ENCODE assay signal across 12 cellular contexts in the genomic region with DNA sequence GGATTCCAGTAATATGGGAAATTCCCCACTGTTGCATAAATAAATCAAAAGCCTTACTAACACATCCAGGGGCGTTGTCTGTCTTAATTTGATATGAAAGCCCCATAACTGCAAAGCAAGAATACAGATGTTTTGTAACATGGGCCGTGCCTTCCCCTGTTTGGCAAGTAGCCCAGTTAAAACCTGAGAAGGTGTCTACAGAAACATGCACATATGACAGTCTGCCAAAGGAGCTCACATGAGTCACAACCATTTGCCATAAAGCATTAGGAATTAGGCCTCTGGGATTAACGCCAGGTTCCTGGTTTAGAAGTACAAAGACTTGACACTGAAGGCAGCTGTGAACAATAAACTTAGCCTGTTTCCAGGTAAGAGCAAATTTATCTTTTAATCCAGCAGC. TPM values are rescaled to one million over a fixed set of nuclear protein-coding genes. Genes with fewer than 3 reads are reported as not detected.
DNase-seq lines count a peak whose midpoint lies in the region; ATAC-seq, FAIRE-seq and TF ChIP-seq lines count a peak whose summit lies in the region.
"Had no signal": no experiment of that assay in that cellular context is flagged by ENCODE, and none has a peak within 500 bp of the region (broad histone marks: within the 10 kb centered on the region; RNA-seq: fewer than 3 reads in every experiment).

No MANE protein-coding gene starts in this region.

- H3K27me3 Mint-ChIP-seq in astrocyte (ENCODE audit: low read depth, unreplicated experiment): no peaks in the 10 kb centered on the region
- peaks cover 4 to 12% (median 12%) of the 10 kb centered on the region in 3 donors for H3K27me3 Mint-ChIP-seq in immature natural killer cell (ENCODE audit: low read depth in 3 of 3)
- peaks cover 18 to 24% of the 10 kb centered on the region in 2 donors for H3K27me3 Mint-ChIP-seq in stimulated activated naive B cell treated with anti-CD40 and anti-IgM and Interleukin-4, amounts not matched to agents 10 μg/mL and 1 μg/mL and 100 μg/mL, for 72 hours

- H3K36me3 Mint-ChIP-seq in astrocyte (ENCODE audit: low read depth, unreplicated experiment) (peaks cover 2% of the 10 kb centered on the region), immature natural killer cell (peaks cover 0 to 4% (median 0%) of the 10 kb centered on the region in 3 donors)
- H3K36me3 Mint-ChIP-seq in stimulated activated naive B cell treated with anti-CD40 and anti-IgM and Interleukin-4, amounts not matched to agents 10 μg/mL and 1 μg/mL and 100 μg/mL, for 72 hours: peaks cover 0 to 1% of the 10 kb centered on the region in 2 donors

- H4K20me1 ChIP-seq in astrocyte (ENCODE audit: insufficient read depth, low read length): no peaks in the 10 kb centered on the region

- H3K36me3 ChIP-seq in astrocyte (ENCODE audit: insufficient read depth, low read length): no peaks in the 10 kb centered on the region
- H3K36me3 ChIP-seq: heart left ventricle had no signal

- H3K4me1 ChIP-seq in astrocyte (ENCODE audit: insufficient read depth, low read length): no peaks in the 10 kb centered on the region

- no peak for ATAC-seq in HG03108 (IDR thresholded peaks at IDR 0.05; ENCODE audit: unreplicated experiment)
- ATAC-seq in stimulated activated naive B cell treated with anti-CD40 and anti-IgM and Interleukin-4, amounts not matched to agents 10 μg/mL and 1 μg/mL and 100 μg/mL, for 72 hours (replicated peaks): no peak
- ATAC-seq: heart left ventricle, WTC11 had no signal

- FAIRE-seq in astrocyte (lab: Jason Lieb, UNC): no peak

- H3K9me3 ChIP-seq in astrocyte (ENCODE audit: insufficient read depth, low read depth, low read length): peaks cover 4% of the 10 kb centered on the region

- no peak for TF ChIP-seq CTCF in astrocyte (IDR thresholded peaks at IDR 0.05; ENCODE audit: insufficient read depth, low read depth, low read length)

- no peaks in the 10 kb centered on the region for H3K79me2 ChIP-seq in astrocyte (ENCODE audit: insufficient read depth, low read length)

- no peak overlapping the region for H3K4me2 ChIP-seq in astrocyte (ENCODE audit: low read length)

- no peak overlapping the region for H3K27ac ChIP-seq in astrocyte (ENCODE audit: low read depth, low read length)
- H3K27ac ChIP-seq: heart left ventricle had no signal

- no peak overlapping the region for H3K27ac Mint-ChIP-seq in astrocyte (ENCODE audit: unreplicated experiment)
- no peak overlapping the region for H3K27ac Mint-ChIP-seq in immature natural killer cell
- no peak overlapping the region for H3K27ac Mint-ChIP-seq in stimulated activated naive B cell treated with anti-CD40 and anti-IgM and Interleukin-4, amounts not matched to agents 10 μg/mL and 1 μg/mL and 100 μg/mL, for 72 hours
- H3K27ac Mint-ChIP-seq: activated naive CD4-positive, alpha-beta T cell treated with anti-CD3 and anti-CD28 coated beads, Interleukin-2, amount 50 U/mL, for 24 hours; WTC11 had no signal

- H3K4me1 Mint-ChIP-seq in astrocyte (ENCODE audit: low read depth, unreplicated experiment) (peaks cover 3% of the 10 kb centered on the region), immature natural killer cell (no peaks in the 10 kb centered on the region)
- no peaks in the 10 kb centered on the region for H3K4me1 Mint-ChIP-seq in stimulated activated naive B cell treated with anti-CD40 and anti-IgM and Interleukin-4, amounts not matched to agents 10 μg/mL and 1 μg/mL and 100 μg/mL, for 72 hours
- H3K4me1 Mint-ChIP-seq: activated naive CD4-positive, alpha-beta T cell treated with anti-CD3 and anti-CD28 coated beads, Interleukin-2, amount 50 U/mL, for 24 hours had no signal

- no peaks in the 10 kb centered on the region for H3K27me3 ChIP-seq in astrocyte (ENCODE audit: insufficient read depth, low read length)
- H3K27me3 ChIP-seq: heart left ventricle had no signal

- no peak overlapping the region for H2AFZ ChIP-seq in astrocyte (ENCODE audit: low read depth, low read length)

- H3K9me3 Mint-ChIP-seq in astrocyte (ENCODE audit: unreplicated experiment) (peaks cover 8% of the 10 kb centered on the region), immature natural killer cell (peaks cover 0 to 21% (median 12%) of the 10 kb centered on the region in 6 donors)
- H3K9me3 Mint-ChIP-seq in stimulated activated naive B cell treated with anti-CD40 and anti-IgM and Interleukin-4, amounts not matched to agents 10 μg/mL and 1 μg/mL and 100 μg/mL, for 72 hours: peaks cover 12 to 16% of the 10 kb centered on the region in 2 donors

- H3K9ac ChIP-seq in astrocyte (ENCODE audit: low read length): no peak overlapping the region

- no peak overlapping the region for H3K4me3 ChIP-seq in astrocyte (ENCODE audit: insufficient read depth, low read depth, low read length)
- H3K4me3 ChIP-seq: heart left ventricle had no signal

- DNase-seq in DMS153 (lab: John Stamatoyannopoulos, UW) (peak; percentile 42), NCI-H2029 treated with DMSO at 0.1 percent for 48 hours (lab: John Stamatoyannopoulos, UW) (peak; percentile 84), astrocyte (ENCODE audit: low read depth) (peak; percentile 96), kidney glomerular epithelial cell (lab: John Stamatoyannopoulos, UW) (peak; percentile 18), immature natural killer cell (no peak)
- DNase-seq in stimulated activated naive B cell treated with anti-CD40 and anti-IgM and Interleukin-4, amounts not matched to agents 10 μg/mL and 1 μg/mL and 100 μg/mL, for 72 hours: no peak
- no peak for DNase-seq in activated CD4-positive, alpha-beta T cell treated with anti-CD3 and anti-CD28 coated beads for 1 hour
- DNase-seq: NCI-H524 treated with DMSO at 0.1 percent for 48 hours had no signal

- H3K4me3 Mint-ChIP-seq in astrocyte (ENCODE audit: unreplicated experiment) (no peak overlapping the region), immature natural killer cell (no peak overlapping the region)
- no peak overlapping the region for H3K4me3 Mint-ChIP-seq in stimulated activated naive B cell treated with anti-CD40 and anti-IgM and Interleukin-4, amounts not matched to agents 10 μg/mL and 1 μg/mL and 100 μg/mL, for 72 hours
- H3K4me3 Mint-ChIP-seq: activated naive CD4-positive, alpha-beta T cell treated with anti-CD3 and anti-CD28 coated beads, Interleukin-2, amount 50 U/mL, for 24 hours; WTC11 had no signal

RNA-seq across cellular contexts. Expression of a gene that starts 43.1 kb away (rescaled TPM):
- 0.45 and 0.62 TPM in 2 replicates for total RNA-seq in astrocyte
- not detected for polyA plus RNA-seq in immature natural killer cell

RNA-seq across cellular contexts. Expression of a gene that starts 52.0 kb away (rescaled TPM):
- 11.1 and 12.7 TPM in 2 replicates for total RNA-seq in astrocyte
- polyA plus RNA-seq in immature natural killer cell: 10 to 100 TPM in 1 of 3 donors, 1 to 10 TPM in 2; 5.0 to 10.3 (median 7.1) TPM

Comparison
In these comparisons a context has a peak if more than half of its experiments do, and no peak if none do; other contexts are left out.
1. DNase-seq: peak in DMS153 (single experiment), NCI-H2029 treated with DMSO at 0.1 percent for 48 hours (single experiment), astrocyte (single experiment) and kidney glomerular epithelial cell (single experiment); none in immature natural killer cell (0 of 3), stimulated activated naive B cell treated with anti-CD40 and anti-IgM and Interleukin-4, amounts not matched to agents 10 μg/mL and 1 μg/mL and 100 μg/mL, for 72 hours (single experiment) and activated CD4-positive, alpha-beta T cell treated with anti-CD3 and anti-CD28 coated beads for 1 hour (single experiment).